In the genomic region with DNA sequence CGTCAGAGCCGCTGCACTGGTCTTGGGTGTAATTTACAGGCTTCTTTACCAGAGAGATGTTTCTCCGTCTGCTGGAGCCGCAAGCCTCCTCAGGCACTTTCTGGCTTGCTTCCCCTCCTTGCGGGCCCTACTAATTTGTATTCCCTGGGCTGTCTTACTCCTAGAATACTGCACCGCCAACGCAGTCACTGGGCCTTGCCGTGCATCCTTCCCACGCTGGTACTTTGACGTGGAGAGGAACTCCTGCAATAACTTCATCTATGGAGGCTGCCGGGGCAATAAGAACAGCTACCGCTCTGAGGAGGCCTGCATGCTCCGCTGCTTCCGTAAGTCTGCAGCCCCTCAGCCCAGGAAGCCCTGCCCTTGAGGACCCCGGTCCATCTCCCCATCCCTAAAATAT, we compare ENCODE assay signal across 21 cellular contexts. TPM values are rescaled to one million over a fixed set of nuclear protein-coding genes. Genes with fewer than 3 reads are reported as not detected.
DNase-seq lines count a peak whose midpoint lies in the region; TF ChIP-seq lines count a peak whose summit lies in the region.
"Had no signal": no experiment of that assay in that cellular context is flagged by ENCODE, and none has a peak within 500 bp of the region (broad histone marks: within the 10 kb centered on the region; RNA-seq: fewer than 3 reads in every experiment).

No MANE protein-coding gene starts in this region.

- CTCF ChIA-PET in Calu3 (lab: Charles Lee): interaction anchor here (1.4 kb wide), 1 partner anchor 24 kb away, joined by 8 read pairs; no protein-coding TSS in a partner anchor
- CTCF ChIA-PET in mammary epithelial cell (lab: Charles Lee; ENCODE audit: low non-redundant PET): no interaction called here

- H3K4me1 Mint-ChIP-seq in Calu3 (ENCODE audit: low read depth, unreplicated experiment): peaks cover 32% of the 10 kb centered on the region
- H3K4me1 Mint-ChIP-seq: activated CD4-positive, alpha-beta T cell treated with anti-CD3 and anti-CD28 coated beads for 36 hours; activated CD8-positive, alpha-beta memory T cell treated with anti-CD3 and anti-CD28 coated beads, Interleukin-2, amount 10 ng/mL, durations not matched to agents 7 days and 5 days; activated naive CD8-positive, alpha-beta T cell treated with anti-CD3 and anti-CD28 coated beads, Interleukin-2, amount 50 U/mL, for 24 hours had no signal

- dilution Hi-C loops in mammary epithelial cell (cut with HindIII; ENCODE audit: low sequenced_read_pairs): no loop called here

- H3K36me3 ChIP-seq in mammary epithelial cell (ENCODE audit: insufficient read depth, low read length) (peaks cover 36% of the 10 kb centered on the region), mucosa of stomach (ENCODE audit: control insufficient read depth, insufficient read depth, low read length) (peaks cover 27% of the 10 kb centered on the region), stomach (peaks cover 19 to 81% (median 44%) of the 10 kb centered on the region in 4 donors)
- H3K36me3 ChIP-seq: uterus had no signal

- H3K27ac ChIP-seq in mammary epithelial cell (ENCODE audit: insufficient read depth, low read depth, low read length) (peak overlapping the region; percentile 41), stomach (peak overlapping the region; percentile 47 to 84 (median 67))
- H3K27ac ChIP-seq: KMS-11, uterus had no signal

- peaks cover 96% of the 10 kb centered on the region for H3K36me3 Mint-ChIP-seq in Calu3 (ENCODE audit: insufficient read depth, unreplicated experiment)
- H3K36me3 Mint-ChIP-seq: activated CD8-positive, alpha-beta memory T cell treated with anti-CD3 and anti-CD28 coated beads, Interleukin-2, amount 10 ng/mL, durations not matched to agents 7 days and 5 days had no signal

- H3K4me3 ChIP-seq in mammary epithelial cell (replicated peaks in 1 of 3; ENCODE audit: insufficient read depth in 1 of 3, low read depth in 2 of 3, low read length in 3 of 3) (no peak overlapping the region), mucosa of stomach (ENCODE audit: low read length) (no peak overlapping the region), stomach (no peak overlapping the region)
- H3K4me3 ChIP-seq: mucosa of descending colon, uterus had no signal

- intact Hi-C loops in Calu3 (cut with micrococcal nuclease; ENCODE audit: unreplicated experiment) (no loop called here), mammary epithelial cell (cut with micrococcal nuclease) (loop anchor here (1.0 kb wide), 1 partner anchor 10 kb away; no protein-coding TSS in a partner anchor), stomach (cut with DNase I; ENCODE audit: low total_unique reads) (no loop called here), cardiac septum (cut with DNase I) (no loop called here)

- peaks cover 65% of the 10 kb centered on the region for H3K79me2 ChIP-seq in mammary epithelial cell (ENCODE audit: insufficient read depth, low read length)

- peak overlapping the region; percentile 80 for H3K27ac Mint-ChIP-seq in Calu3 (ENCODE audit: unreplicated experiment)
- H3K27ac Mint-ChIP-seq: activated CD4-positive, alpha-beta T cell treated with anti-CD3 and anti-CD28 coated beads for 36 hours; activated CD8-positive, alpha-beta memory T cell treated with anti-CD3 and anti-CD28 coated beads, Interleukin-2, amount 10 ng/mL, durations not matched to agents 7 days and 5 days; activated naive CD8-positive, alpha-beta T cell treated with anti-CD3 and anti-CD28 coated beads, Interleukin-2, amount 50 U/mL, for 24 hours; activated T-helper 2 cell treated with anti-CD3 and anti-CD28 coated beads, Interferon-gamma antibody, Interleukin-2, Interleukin-4, amounts not matched to agents 10 μg/mL and 5 μg/mL and 100 μg/mL, durations not matched to agents 14 hours and 24 hours and 36 hours; CD8-positive, alpha-beta T cell had no signal

- no peak overlapping the region for H2AFZ ChIP-seq in mammary epithelial cell (ENCODE audit: low read depth, low read length)

- TF ChIP-seq CTCF in Calu3 (IDR thresholded peaks at IDR 0.05; ENCODE audit: unreplicated experiment): no peak
- TF ChIP-seq CTCF in mammary epithelial cell (conservative IDR thresholded peaks at IDR 0.05 in 1 of 2, IDR thresholded peaks at IDR 0.05 in 1 of 2; ENCODE audit: extremely low read depth in 1 of 2, insufficient read depth in 1 of 2, low read depth in 1 of 2, low read length in 2 of 2): no peak
- no peak for TF ChIP-seq CTCF in stomach (IDR thresholded peaks at IDR 0.05)

- no peaks in the 10 kb centered on the region for H3K27me3 ChIP-seq in mammary epithelial cell (ENCODE audit: insufficient read depth, low read length)
- H3K27me3 ChIP-seq in mucosa of stomach (ENCODE audit: control insufficient read depth, insufficient read depth, low read length): no peaks in the 10 kb centered on the region
- no peaks in the 10 kb centered on the region for H3K27me3 ChIP-seq in stomach
- H3K27me3 ChIP-seq: uterus had no signal

- no peaks in the 10 kb centered on the region for H4K20me1 ChIP-seq in mammary epithelial cell (ENCODE audit: insufficient read depth, low read length)

- no peaks in the 10 kb centered on the region for H3K9me3 ChIP-seq in mammary epithelial cell (replicated peaks; ENCODE audit: insufficient read depth, low read length)
- no peaks in the 10 kb centered on the region for H3K9me3 ChIP-seq in mucosa of stomach (ENCODE audit: control insufficient read depth, low read length)
- H3K9me3 ChIP-seq in stomach: no peaks in the 10 kb centered on the region
- H3K9me3 ChIP-seq: mucosa of descending colon, uterus had no signal

- H3K9me3 Mint-ChIP-seq in Calu3 (ENCODE audit: low read depth, unreplicated experiment): no peaks in the 10 kb centered on the region
- H3K9me3 Mint-ChIP-seq: activated naive CD8-positive, alpha-beta T cell treated with anti-CD3 and anti-CD28 coated beads, Interleukin-2, amount 50 U/mL, for 24 hours; activated T-helper 2 cell treated with anti-CD3 and anti-CD28 coated beads, Interferon-gamma antibody, Interleukin-2, Interleukin-4, amounts not matched to agents 10 μg/mL and 5 μg/mL and 100 μg/mL, durations not matched to agents 14 hours and 24 hours and 36 hours; CD8-positive, alpha-beta T cell had no signal

- TF ChIP-seq POLR2A in stomach (IDR thresholded peaks at IDR 0.05): no peak

- 99% methylated on average over 7 of the region's 15 CpGs for WGBS in mammary epithelial cell (ENCODE audit: low coverage, missing lambda C conversion rate)
- 92 to 95% (median 94%) methylated on average over 15 of the region's 15 CpGs for WGBS in stomach, 5 donors

- H3K4me3 Mint-ChIP-seq in Calu3 (ENCODE audit: low read depth, unreplicated experiment): peak overlapping the region; percentile 37
- H3K4me3 Mint-ChIP-seq: activated CD4-positive, alpha-beta T cell treated with anti-CD3 and anti-CD28 coated beads for 36 hours; activated CD8-positive, alpha-beta memory T cell treated with anti-CD3 and anti-CD28 coated beads, Interleukin-2, amount 10 ng/mL, durations not matched to agents 7 days and 5 days; activated naive CD8-positive, alpha-beta T cell treated with anti-CD3 and anti-CD28 coated beads, Interleukin-2, amount 50 U/mL, for 24 hours; CD8-positive, alpha-beta T cell had no signal

- no peak for DNase-seq in Calu3
- no peak for DNase-seq in mammary epithelial cell
- no peak for DNase-seq in stomach
- DNase-seq in NCI-H748 (lab: John Stamatoyannopoulos, UW; ENCODE audit: unreplicated experiment): no peak
- no peak for DNase-seq in cardiac septum (ENCODE audit: low spot score)
- no peak for DNase-seq in midbrain (lab: John Stamatoyannopoulos, UW)
- DNase-seq in OCI-M1 (lab: John Stamatoyannopoulos, UW): no peak
- DNase-seq: activated CD4-positive, alpha-beta T cell treated with anti-CD3 and anti-CD28 coated beads for 36 hours; activated CD8-positive, alpha-beta memory T cell treated with anti-CD3 and anti-CD28 coated beads, Interleukin-2, amount 10 ng/mL, durations not matched to agents 7 days and 5 days; activated naive CD8-positive, alpha-beta T cell treated with anti-CD3 and anti-CD28 coated beads, Interleukin-2, amount 50 U/mL, for 24 hours; CD8-positive, alpha-beta T cell; mucosa of descending colon; NCI-H187 treated with DMSO at 0.1 percent for 48 hours; right cardiac atrium; stimulated activated naive CD4-positive, alpha-beta T cell; SW 1271; uterus had no signal

- in situ Hi-C loops in mammary epithelial cell (cut with MboI; ENCODE audit: low sequenced_read_pairs in 2 of 2): no loop called here

- H3K9ac ChIP-seq in mammary epithelial cell (ENCODE audit: insufficient read depth, low read length): no peak overlapping the region
- H3K9ac ChIP-seq in mucosa of stomach (ENCODE audit: low read length): peak overlapping the region; percentile 47
- H3K9ac ChIP-seq: KMS-11 had no signal

- no peak overlapping the region for H3K4me2 ChIP-seq in mammary epithelial cell (ENCODE audit: insufficient read depth, low read depth, low read length)
- H3K4me2 ChIP-seq: KMS-11 had no signal

- TF ChIP-seq EP300 in stomach (IDR thresholded peaks at IDR 0.05): no peak

- H3K4me1 ChIP-seq in mammary epithelial cell (ENCODE audit: insufficient read depth, low read length) (peaks cover 40% of the 10 kb centered on the region), mucosa of stomach (ENCODE audit: control insufficient read depth, insufficient read depth, low read length) (peaks cover 34% of the 10 kb centered on the region), stomach (peaks cover 15 to 48% (median 40%) of the 10 kb centered on the region in 4 donors)
- H3K4me1 ChIP-seq: uterus had no signal

- no peaks in the 10 kb centered on the region for H3K27me3 Mint-ChIP-seq in Calu3 (ENCODE audit: unreplicated experiment)
- H3K27me3 Mint-ChIP-seq: activated CD4-positive, alpha-beta T cell treated with anti-CD3 and anti-CD28 coated beads for 36 hours; activated CD8-positive, alpha-beta memory T cell treated with anti-CD3 and anti-CD28 coated beads, Interleukin-2, amount 10 ng/mL, durations not matched to agents 7 days and 5 days; activated naive CD8-positive, alpha-beta T cell treated with anti-CD3 and anti-CD28 coated beads, Interleukin-2, amount 50 U/mL, for 24 hours had no signal

- no TSS peak for BruUV-seq in Calu3 (replicated peaks; lab: Mats Ljungman, UMichigan)
- no TSS peak for BruUV-seq in mammary epithelial cell (replicated peaks; lab: Mats Ljungman, UMichigan)

RNA-seq across cellular contexts. Expression of a gene that starts 14.1 kb away (rescaled TPM):
- total RNA-seq in Calu3 (2022): 189 and 234 TPM in 2 replicates
- total RNA-seq in mammary epithelial cell: 100 to 1,000 TPM in 1 of 2 donors, 10 to 100 TPM in 1; 39.7 to 162 TPM
- 445 TPM for polyA plus RNA-seq in mammary epithelial cell
- 5.5 TPM for polyA minus RNA-seq in mammary epithelial cell
- 100 to 1,000 TPM in 3 of 5 donors, 10 to 100 TPM in 2; 33.5 to 287 (median 171) TPM for total RNA-seq in stomach
- polyA plus RNA-seq in stomach: 1,000 to 10,000 TPM in 2 of 3 donors, 100 to 1,000 TPM in 1; 388 to 1,069 (median 1,022) TPM
- total RNA-seq in cardiac septum: 2.0 TPM
- total RNA-seq: activated CD4-positive, alpha-beta T cell treated with anti-CD3 and anti-CD28 coated beads for 36 hours; activated CD8-positive, alpha-beta memory T cell treated with anti-CD3 and anti-CD28 coated beads, Interleukin-2, amount 10 ng/mL, durations not matched to agents 7 days and 5 days; CD8-positive, alpha-beta T cell had no signal

RNA-seq across cellular contexts. Expression of a gene that starts 25.6 kb away (rescaled TPM):
- 1,023 and 1,082 TPM in 2 replicates for total RNA-seq in Calu3 (2022)
- 100 to 1,000 TPM; 775 to 871 TPM for total RNA-seq in mammary epithelial cell
- 333 TPM for polyA plus RNA-seq in mammary epithelial cell
- 334 TPM for polyA minus RNA-seq in mammary epithelial cell
- total RNA-seq in stomach: 1,000 to 10,000 TPM in 1 of 5 donors, 100 to 1,000 TPM in 2, 10 to 100 TPM in 2; 29.8 to 1,508 (median 255) TPM
- 100 to 1,000 TPM in 2 of 3 donors, 10 to 100 TPM in 1; 54.5 to 255 (median 184) TPM for polyA plus RNA-seq in stomach
- 17.3 TPM for total RNA-seq in cardiac septum

RNA-seq across cellular contexts. Expression of a gene that starts 25.8 kb away (rescaled TPM):
- total RNA-seq in Calu3 (2022) (45.0 and 45.4 TPM in 2 replicates), mammary epithelial cell (10 to 100 TPM; 43.8 to 74.7 TPM), stomach (10 to 100 TPM in 2 of 5 donors, 1 to 10 TPM in 3; 4.7 to 30.4 (median 7.2) TPM), cardiac septum (27.6 TPM)
- polyA plus RNA-seq in mammary epithelial cell (44.8 TPM), stomach (10 to 100 TPM; 18.8 to 28.0 (median 24.2) TPM)
- 20.7 TPM for polyA minus RNA-seq in mammary epithelial cell

RNA-seq across cellular contexts. Expression of a gene that starts 29.7 kb away (rescaled TPM):
- total RNA-seq in Calu3 (2022) (3.6 and 4.2 TPM in 2 replicates), mammary epithelial cell (10 to 100 TPM; 14.2 to 46.6 TPM), stomach (10 to 100 TPM in 2 of 5 donors, 1 to 10 TPM in 2, under 1 TPM in 1; under 0.01 to 32.2 (median 5.4) TPM), cardiac septum (14.1 TPM)
- polyA plus RNA-seq in mammary epithelial cell (17.8 TPM), stomach (1 to 10 TPM; 3.2 to 10.0 (median 9.5) TPM)
- polyA minus RNA-seq in mammary epithelial cell: 3.0 TPM

RNA-seq across cellular contexts. Expression of a gene that starts 33.8 kb away (rescaled TPM):
- total RNA-seq in Calu3 (2022) (0.88 and 2.4 TPM in 2 replicates), mammary epithelial cell (10 to 100 TPM in 1 of 2 donors, 1 to 10 TPM in 1; 4.2 to 10.2 TPM), stomach (100 to 1,000 TPM in 1 of 5 donors, 10 to 100 TPM in 3, 1 to 10 TPM in 1; 8.8 to 197 (median 31.6) TPM), cardiac septum (23.9 TPM)
- polyA plus RNA-seq in mammary epithelial cell (3.4 TPM), stomach (100 to 1,000 TPM in 1 of 3 donors, 10 to 100 TPM in 2; 53.2 to 138 (median 54.9) TPM)
- polyA minus RNA-seq in mammary epithelial cell: not detected
- total RNA-seq: activated CD8-positive, alpha-beta memory T cell treated with anti-CD3 and anti-CD28 coated beads, Interleukin-2, amount 10 ng/mL, durations not matched to agents 7 days and 5 days; CD8-positive, alpha-beta T cell; NCI-H460 had no signal

Comparison
In these comparisons a context has a peak if more than half of its experiments do, and no peak if none do; other contexts are left out.
1. RNA of a gene that starts 14.1 kb away (total RNA-seq): 189 to 234 TPM in Calu3, 33.5 to 287 TPM in stomach and 39.7 to 162 TPM in mammary epithelial cell; 2.0 TPM in cardiac septum (single experiment); every median in the first group is over 10 times any median in the second.